Comparison of ENCODE assay signal across 18 cellular contexts in the genomic region with DNA sequence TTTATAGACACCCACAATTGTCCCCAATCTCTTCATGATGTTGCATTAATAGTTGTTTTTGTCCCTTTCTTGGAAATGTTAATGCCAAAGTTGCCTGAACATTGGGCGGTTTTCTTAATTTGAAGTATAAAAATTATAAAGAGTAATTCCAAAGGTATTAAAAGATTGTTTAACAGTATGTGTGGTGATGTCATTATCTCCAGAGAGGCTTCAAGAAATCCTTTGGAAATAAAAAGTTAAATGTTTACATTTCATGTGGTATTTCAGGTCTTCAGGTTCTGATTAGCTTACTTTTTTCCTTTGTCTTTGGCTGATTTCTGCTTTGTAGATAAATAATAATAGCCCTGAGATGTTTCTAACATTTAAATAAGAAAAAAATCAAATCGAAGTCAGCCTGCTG. TPM values are rescaled to one million over a fixed set of nuclear protein-coding genes. Genes with fewer than 3 reads are reported as not detected.
"Had no signal": no experiment of that assay in that cellular context is flagged by ENCODE, and none has a peak within 500 bp of the region (broad histone marks: within the 10 kb centered on the region; RNA-seq: fewer than 3 reads in every experiment).

No MANE protein-coding gene starts in this region.

- H3K4me3 Mint-ChIP-seq: dendritic cell treated with granulocyte-macrophage colony-stimulating factor and Interleukin-4, amounts not matched to agents 40 ng/mL and 50 ng/mL, for 4 days; effector memory CD8-positive, alpha-beta T cell; endodermal cell; mesothelial cell of epicardium; naive B cell had no signal

- H3K27me3 ChIP-seq: esophagus muscularis mucosa, foreskin keratinocyte, gastroesophageal sphincter, heart right ventricle had no signal

- H3K9me3 ChIP-seq: lower lobe of right lung, mucosa of descending colon had no signal

- H3K4me1 Mint-ChIP-seq: naive B cell had no signal

- DNase-seq: effector CD8-positive, alpha-beta T cell; hippocampal formation; naive B cell had no signal

- ATAC-seq: effector memory CD8-positive, alpha-beta T cell; gastroesophageal sphincter had no signal

- H3K4me3 ChIP-seq: coronary artery, esophagus muscularis mucosa, gastroesophageal sphincter, heart right ventricle, lower lobe of right lung, mucosa of descending colon had no signal

- H3K4me1 ChIP-seq: foreskin keratinocyte, gastroesophageal sphincter had no signal

- H3K27ac Mint-ChIP-seq: dendritic cell treated with granulocyte-macrophage colony-stimulating factor and Interleukin-4, amounts not matched to agents 40 ng/mL and 50 ng/mL, for 4 days; effector memory CD8-positive, alpha-beta T cell; endodermal cell; naive B cell had no signal

- H3K27me3 Mint-ChIP-seq: dendritic cell treated with granulocyte-macrophage colony-stimulating factor and Interleukin-4, amounts not matched to agents 40 ng/mL and 50 ng/mL, for 4 days; effector memory CD8-positive, alpha-beta T cell; naive B cell had no signal

- H3K27ac ChIP-seq: coronary artery, esophagus muscularis mucosa, foreskin keratinocyte, gastroesophageal sphincter, lower lobe of right lung had no signal

- H3K9me3 Mint-ChIP-seq: effector memory CD8-positive, alpha-beta T cell had no signal

- FAIRE-seq: colon, endometrium, frontal cortex had no signal

- H3K36me3 ChIP-seq: lower lobe of right lung had no signal

RNA-seq across cellular contexts. Expression of a gene that starts 29.3 kb away (rescaled TPM):
- total RNA-seq: foreskin keratinocyte, myocyte had no signal
- polyA plus RNA-seq: foreskin keratinocyte had no signal
